ENCODE assay signal across 14 cellular contexts in genomic region chr7:101985646-101986199, GRCh38.
DNase-seq lines count a peak whose midpoint lies in the region; ATAC-seq and TF ChIP-seq lines count a peak whose summit lies in the region.
"Had no signal": no experiment of that assay in that cellular context is flagged by ENCODE, and none has a peak within 500 bp of the region (broad histone marks: within the 10 kb centered on the region; RNA-seq: fewer than 3 reads in every experiment).

No MANE protein-coding gene starts in this region.

- H3K27ac ChIP-seq in HUES48 (ENCODE audit: low read depth, low read length) (peak overlapping the region; percentile 38), OCI-LY3 (ENCODE audit: low read length) (no peak overlapping the region), hepatocyte (peak overlapping the region; percentile 66), gastrocnemius medialis (peak overlapping the region; percentile 64 to 76 (median 73))
- H3K27ac ChIP-seq: Peyer's patch had no signal

- H3K4me3 ChIP-seq in HUES48 (ENCODE audit: low read depth, low read length) (no peak overlapping the region), OCI-LY3 (ENCODE audit: low read length) (peak overlapping the region; percentile 58), hepatocyte (no peak overlapping the region), gastrocnemius medialis (peak overlapping the region in 1 of 4 donors; percentile 27)
- H3K4me3 ChIP-seq: Peyer's patch had no signal

- WGBS in hepatocyte (ENCODE audit: low lambda C conversion rate, missing lambda C conversion rate), result 31% methylated on average over 8 of the region's 8 CpGs

- no peak overlapping the region for H2AFZ ChIP-seq in OCI-LY3 (ENCODE audit: low read depth, low read length)
- H2AFZ ChIP-seq in hepatocyte, result no peak overlapping the region

- H3K9me3 ChIP-seq in HUES48 (ENCODE audit: control insufficient read depth, insufficient read depth, low read length) (0 out of 2 replicates have a peak, but pooled peaks cover 7% of the 10 kb centered on the region), OCI-LY3 (ENCODE audit: insufficient read depth, low read length) (peaks cover 22% of the 10 kb centered on the region; the same call in 1 of the 2 replicates), hepatocyte (ENCODE audit: low read depth) (no peaks in the 10 kb centered on the region), gastrocnemius medialis (no peaks in the 10 kb centered on the region)
- H3K9me3 ChIP-seq: Peyer's patch had no signal

- no peak for TF ChIP-seq POLR2A in gastrocnemius medialis (IDR thresholded peaks at IDR 0.05)

- intact Hi-C loops in gastrocnemius medialis (cut with DNase I; ENCODE audit: low total_unique reads), result loop anchor here (5.0 kb wide), 1 partner anchor 168 kb away; the partner anchor contains the start of gene CUX1

- H3K4me1 ChIP-seq in HUES48 (ENCODE audit: control insufficient read depth, insufficient read depth, low read length) (peaks cover 23% of the 10 kb centered on the region), OCI-LY3 (ENCODE audit: low read length) (peaks cover 86% of the 10 kb centered on the region), hepatocyte (ENCODE audit: insufficient read depth) (peaks cover 21% of the 10 kb centered on the region), gastrocnemius medialis (peaks cover 18 to 19% of the 10 kb centered on the region in 2 donors)

- H3K4me2 ChIP-seq in OCI-LY3 (ENCODE audit: low read length), result peak overlapping the region; percentile 76
- peak overlapping the region; percentile 55 for H3K4me2 ChIP-seq in hepatocyte

- no peak for TF ChIP-seq CTCF in OCI-LY3 (IDR thresholded peaks at IDR 0.05; ENCODE audit: low read depth, low read length)
- TF ChIP-seq CTCF in hepatocyte (IDR thresholded peaks at IDR 0.05; ENCODE audit: poor library complexity), result no peak
- TF ChIP-seq CTCF in gastrocnemius medialis (IDR thresholded peaks at IDR 0.05 in 4 of 5, conservative IDR thresholded peaks at IDR 0.05 in 1 of 5), result no peak
- no peak for TF ChIP-seq CTCF in osteocyte (IDR thresholded peaks at IDR 0.05)

- peaks cover 12% of the 10 kb centered on the region; the same call in 1 of the 2 replicates for H4K20me1 ChIP-seq in OCI-LY3 (ENCODE audit: insufficient read depth, low read length)
- peaks cover 26% of the 10 kb centered on the region for H4K20me1 ChIP-seq in hepatocyte (ENCODE audit: insufficient read depth, poor library complexity, severe bottlenecking)

- no peaks in the 10 kb centered on the region for H3K9me3 Mint-ChIP-seq in osteocyte (ENCODE audit: unreplicated experiment)
- H3K9me3 Mint-ChIP-seq: CD4-positive, alpha-beta T cell; naive thymus-derived CD4-positive, alpha-beta T cell had no signal

- peaks cover 17% of the 10 kb centered on the region for H3K4me1 Mint-ChIP-seq in osteocyte (ENCODE audit: unreplicated experiment)

- no peaks in the 10 kb centered on the region for H3K36me3 Mint-ChIP-seq in osteocyte (ENCODE audit: unreplicated experiment)

- ATAC-seq in gastrocnemius medialis (peak; percentile 69), HG03139 (IDR thresholded peaks at IDR 0.05; ENCODE audit: unreplicated experiment) (no peak)
- ATAC-seq: naive thymus-derived CD4-positive, alpha-beta T cell had no signal

- no peaks in the 10 kb centered on the region for H3K27me3 Mint-ChIP-seq in osteocyte (ENCODE audit: unreplicated experiment)
- H3K27me3 Mint-ChIP-seq: activated CD4-positive, alpha-beta memory T cell treated with anti-CD3 and anti-CD28 coated beads for 36 hours; CD4-positive, alpha-beta T cell; naive thymus-derived CD4-positive, alpha-beta T cell had no signal

- H3K27ac Mint-ChIP-seq in osteocyte (ENCODE audit: unreplicated experiment), result no peak overlapping the region
- H3K27ac Mint-ChIP-seq: activated CD4-positive, alpha-beta memory T cell treated with anti-CD3 and anti-CD28 coated beads for 36 hours; CD4-positive, alpha-beta T cell had no signal

- H3K36me3 ChIP-seq in HUES48 (ENCODE audit: control insufficient read depth, insufficient read depth, low read length) (no peaks in the 10 kb centered on the region; the same call in 1 of the 2 replicates), OCI-LY3 (replicated peaks; ENCODE audit: low read depth, low read length) (peaks cover 24% of the 10 kb centered on the region), hepatocyte (replicated peaks; ENCODE audit: insufficient read depth, low read depth) (no peaks in the 10 kb centered on the region), gastrocnemius medialis (no peaks in the 10 kb centered on the region)
- H3K36me3 ChIP-seq: Peyer's patch had no signal

- in situ Hi-C loops in gastrocnemius medialis (cut with MboI; ENCODE audit: low sequenced_read_pairs in 4 of 4), result no loop called here

- H3K79me2 ChIP-seq in OCI-LY3 (ENCODE audit: low read length) (peaks cover 14% of the 10 kb centered on the region), hepatocyte (peaks cover 75% of the 10 kb centered on the region)

- H3K9ac ChIP-seq in HUES48 (ENCODE audit: low read depth, low read length) (no peak overlapping the region), OCI-LY3 (ENCODE audit: low read length) (peak overlapping the region; percentile 21; the same call in 1 of the 2 replicates)

- H3K27me3 ChIP-seq in HUES48 (ENCODE audit: control insufficient read depth, insufficient read depth, low read length), result no peaks in the 10 kb centered on the region
- H3K27me3 ChIP-seq in OCI-LY3 (ENCODE audit: low read depth, low read length), result no peaks in the 10 kb centered on the region
- H3K27me3 ChIP-seq in hepatocyte, result no peaks in the 10 kb centered on the region
- H3K27me3 ChIP-seq in gastrocnemius medialis, result no peaks in the 10 kb centered on the region
- H3K27me3 ChIP-seq: Peyer's patch had no signal

- no peak overlapping the region for H3K4me3 Mint-ChIP-seq in osteocyte (ENCODE audit: unreplicated experiment)
- H3K4me3 Mint-ChIP-seq: activated CD4-positive, alpha-beta memory T cell treated with anti-CD3 and anti-CD28 coated beads for 36 hours; CD4-positive, alpha-beta T cell; naive thymus-derived CD4-positive, alpha-beta T cell had no signal

- H3K9me2 ChIP-seq in hepatocyte (replicated peaks; ENCODE audit: insufficient read depth), result no peaks in the 10 kb centered on the region

- DNase-seq in hepatocyte (ENCODE audit: low spot score), result no peak
- no peak for DNase-seq in gastrocnemius medialis
- no peak for DNase-seq in stimulated activated CD4-positive, alpha-beta T cell treated with anti-CD3 and anti-CD28 coated beads, Interleukin-4, amount 100 ng/mL, for 4 hours
- DNase-seq in osteocyte (ENCODE audit: extremely low spot score, unreplicated experiment), result no peak
- DNase-seq: activated CD4-positive, alpha-beta memory T cell treated with anti-CD3 and anti-CD28 coated beads for 36 hours; activated effector memory CD4-positive, alpha-beta T cell treated with anti-CD3 and anti-CD28 coated beads, Interleukin-2, amount 50 U/mL, for 16 hours; CD4-positive, alpha-beta T cell; kidney; naive thymus-derived CD4-positive, alpha-beta T cell; NCI-H345; Peyer's patch had no signal
